Comparison of ENCODE assay signal across 14 cellular contexts in genomic region chr10:133481657-133482056, GRCh38. TPM values are rescaled to one million over a fixed set of nuclear protein-coding genes. Genes with fewer than 3 reads are reported as not detected.
DNase-seq lines count a peak whose midpoint lies in the region; ATAC-seq and TF ChIP-seq lines count a peak whose summit lies in the region.
"Had no signal": no experiment of that assay in that cellular context is flagged by ENCODE, and none has a peak within 500 bp of the region (broad histone marks: within the 10 kb centered on the region; RNA-seq: fewer than 3 reads in every experiment).

No MANE protein-coding gene starts in this region.

- TF ChIP-seq CTCF in Panc1 (IDR thresholded peaks at IDR 0.05) = no peak

- H3K4me1 ChIP-seq in Panc1 (ENCODE audit: control insufficient read depth, insufficient read depth, low read length) = no peaks in the 10 kb centered on the region
- H3K4me1 ChIP-seq: BLaER1 treated with 17β-estradiol and CSF1 and Interleukin-3, amounts not matched to agents 10 nM and 100 nM had no signal

- CTCF ChIA-PET in Panc1 (lab: Charles Lee) = no interaction called here
- CTCF ChIA-PET in activated CD4-positive, alpha-beta memory T cell treated with anti-CD3 and anti-CD28 coated beads, Interleukin-2, amount 10 ng/mL, durations not matched to agents 7 days and 5 days (lab: Charles Lee) = no interaction called here

- H3K4me3 Mint-ChIP-seq in activated CD4-positive, alpha-beta memory T cell treated with anti-CD3 and anti-CD28 coated beads, Interleukin-2, amount 10 ng/mL, durations not matched to agents 7 days and 5 days = no peak overlapping the region
- H3K4me3 Mint-ChIP-seq: CD4-positive, CD25-positive, alpha-beta regulatory T cell; GM23338; H9 had no signal

- DNase-seq in 8988T (peak; percentile 10), AG20443 (ENCODE audit: low spot score) (peak; percentile 7), Panc1 (ENCODE audit: low read depth, low spot score) (no peak), left lobe of liver (ENCODE audit: low spot score) (no peak), KG1 (lab: John Stamatoyannopoulos, UW) (no peak)
- no peak for DNase-seq in activated CD4-positive, alpha-beta memory T cell treated with anti-CD3 and anti-CD28 coated beads, Interleukin-2, amount 10 ng/mL, durations not matched to agents 7 days and 5 days
- DNase-seq: CD4-positive, CD25-positive, alpha-beta regulatory T cell; H9 had no signal

- peaks cover 8% of the 10 kb centered on the region; the same call in 1 of the 2 replicates for H3K9me3 ChIP-seq in Panc1 (ENCODE audit: control insufficient read depth, insufficient read depth, low read depth, low read length)

- in situ Hi-C loops in Panc1 (cut with HindIII; ENCODE audit: low pct_unique_long_range_greater_than_20kb, low sequenced_read_pairs) = no loop called here

- peaks cover 1% of the 10 kb centered on the region for H3K4me1 Mint-ChIP-seq in activated CD4-positive, alpha-beta memory T cell treated with anti-CD3 and anti-CD28 coated beads, Interleukin-2, amount 10 ng/mL, durations not matched to agents 7 days and 5 days
- H3K4me1 Mint-ChIP-seq: GM23338, H9 had no signal

- no TSS peak for BruUV-seq in Panc1 (replicated peaks; lab: Mats Ljungman, UMichigan)

- intact Hi-C loops in Panc1 (cut with micrococcal nuclease; ENCODE audit: unreplicated experiment) = no loop called here

- peaks cover 20% of the 10 kb centered on the region for H3K36me3 Mint-ChIP-seq in activated CD4-positive, alpha-beta memory T cell treated with anti-CD3 and anti-CD28 coated beads, Interleukin-2, amount 10 ng/mL, durations not matched to agents 7 days and 5 days (ENCODE audit: low read depth)

- no peak overlapping the region for H3K4me3 ChIP-seq in Panc1 (ENCODE audit: low read depth in 2 of 2, low read length in 2 of 2)
- H3K4me3 ChIP-seq: BLaER1 treated with 17β-estradiol and CSF1 and Interleukin-3, amounts not matched to agents 10 nM and 100 nM; GM23338 had no signal

- H3K27ac Mint-ChIP-seq in activated CD4-positive, alpha-beta memory T cell treated with anti-CD3 and anti-CD28 coated beads, Interleukin-2, amount 10 ng/mL, durations not matched to agents 7 days and 5 days = no peak overlapping the region
- H3K27ac Mint-ChIP-seq: GM23338, H9 had no signal

- POLR2A ChIA-PET in Panc1 (lab: Charles Lee) = no interaction called here
- POLR2A ChIA-PET in activated CD4-positive, alpha-beta memory T cell treated with anti-CD3 and anti-CD28 coated beads, Interleukin-2, amount 10 ng/mL, durations not matched to agents 7 days and 5 days (lab: Charles Lee) = no interaction called here

- no peaks in the 10 kb centered on the region for H3K36me3 ChIP-seq in Panc1 (ENCODE audit: control insufficient read depth, insufficient read depth, low read length)
- H3K36me3 ChIP-seq: BLaER1 treated with 17β-estradiol and CSF1 and Interleukin-3, amounts not matched to agents 10 nM and 100 nM had no signal

- ATAC-seq in Panc1 = peak; percentile 58; the same call in 1 of the 2 replicates
- peak; percentile 19 for ATAC-seq in left lobe of liver
- ATAC-seq in GM18858 (IDR thresholded peaks at IDR 0.05; ENCODE audit: unreplicated experiment) = no peak
- ATAC-seq: GM23338, HepG2 had no signal

- no peak overlapping the region for H3K27ac ChIP-seq in Panc1 (ENCODE audit: low read length)
- H3K27ac ChIP-seq: BLaER1 treated with 17β-estradiol and CSF1 and Interleukin-3, amounts not matched to agents 10 nM and 100 nM had no signal

- H3K9me3 Mint-ChIP-seq in activated CD4-positive, alpha-beta memory T cell treated with anti-CD3 and anti-CD28 coated beads, Interleukin-2, amount 10 ng/mL, durations not matched to agents 7 days and 5 days = peaks cover 21% of the 10 kb centered on the region

- peaks cover 40% of the 10 kb centered on the region for H3K27me3 Mint-ChIP-seq in activated CD4-positive, alpha-beta memory T cell treated with anti-CD3 and anti-CD28 coated beads, Interleukin-2, amount 10 ng/mL, durations not matched to agents 7 days and 5 days

- peaks cover 22% of the 10 kb centered on the region for H3K27me3 ChIP-seq in Panc1 (ENCODE audit: control insufficient read depth, insufficient read depth, low read length)

RNA-seq across cellular contexts. Expression of gene SCART1, which starts 27.9 kb away (rescaled TPM):
- 0.57 TPM for total RNA-seq in Panc1 (2021; ENCODE audit: unreplicated experiment)
- 0.96 TPM for polyA plus RNA-seq in Panc1 (2012; ENCODE audit: insufficient read length)
- total RNA-seq in left lobe of liver = 0.53 TPM
- 10 to 100 TPM; 15.3 to 15.4 TPM for total RNA-seq in activated CD4-positive, alpha-beta memory T cell treated with anti-CD3 and anti-CD28 coated beads, Interleukin-2, amount 10 ng/mL, durations not matched to agents 7 days and 5 days
- polyA plus RNA-seq: GM23338 had no signal

RNA-seq across cellular contexts. Expression of gene CYP2E1, which starts 45.5 kb away (rescaled TPM):
- total RNA-seq in Panc1 (2021; ENCODE audit: unreplicated experiment) = 1.1 TPM
- polyA plus RNA-seq in Panc1 (2012; ENCODE audit: insufficient read length) = 0.40 TPM
- 3,844 TPM for total RNA-seq in left lobe of liver
- total RNA-seq in activated CD4-positive, alpha-beta memory T cell treated with anti-CD3 and anti-CD28 coated beads, Interleukin-2, amount 10 ng/mL, durations not matched to agents 7 days and 5 days = under 1 TPM; 0.43 to 0.76 TPM

RNA-seq across cellular contexts. Expression of gene SPRN, which starts 57.2 kb away (rescaled TPM):
- total RNA-seq in Panc1 (2021; ENCODE audit: unreplicated experiment) (0.64 TPM), left lobe of liver (0.18 TPM)
- polyA plus RNA-seq in Panc1 (2012; ENCODE audit: insufficient read length) = 7.3 TPM
- total RNA-seq in activated CD4-positive, alpha-beta memory T cell treated with anti-CD3 and anti-CD28 coated beads, Interleukin-2, amount 10 ng/mL, durations not matched to agents 7 days and 5 days = not detected
- total RNA-seq: A673; CD4-positive, CD25-positive, alpha-beta regulatory T cell; Daoy; HepG2 had no signal
- polyA plus RNA-seq: HepG2 had no signal

Comparison
In these comparisons a context has a peak if more than half of its experiments do, and no peak if none do; other contexts are left out.
1. DNase-seq: peak in 8988T (single experiment) and AG20443 (single experiment); none in Panc1 (single experiment), left lobe of liver (single experiment), activated CD4-positive, alpha-beta memory T cell treated with anti-CD3 and anti-CD28 coated beads, Interleukin-2, amount 10 ng/mL, durations not matched to agents 7 days and 5 days (single experiment) and KG1 (single experiment).
2. RNA of gene SCART1, which starts 27.9 kb away (total RNA-seq): 15.3 to 15.4 TPM in activated CD4-positive, alpha-beta memory T cell treated with anti-CD3 and anti-CD28 coated beads, Interleukin-2, amount 10 ng/mL, durations not matched to agents 7 days and 5 days; 0.57 TPM in Panc1 (single experiment) and 0.53 TPM in left lobe of liver (single experiment); every median in the first group is over 10 times any median in the second.
3. RNA of gene CYP2E1, which starts 45.5 kb away (total RNA-seq): 3,844 TPM in left lobe of liver (single experiment); 1.1 TPM in Panc1 (single experiment) and 0.43 to 0.76 TPM in activated CD4-positive, alpha-beta memory T cell treated with anti-CD3 and anti-CD28 coated beads, Interleukin-2, amount 10 ng/mL, durations not matched to agents 7 days and 5 days; every median in the first group is over 1,000 times any median in the second.